In genomic region chr20:62564456-62565245, GRCh38 we compare ENCODE assay signal across 21 cellular contexts.
"Had no signal": no experiment of that assay in that cellular context is flagged by ENCODE, and none has a peak within 500 bp of the region (broad histone marks: within the 10 kb centered on the region; RNA-seq: fewer than 3 reads in every experiment).

No MANE protein-coding gene starts in this region.

- ATAC-seq: left lung; natural killer cell treated with Interleukin-12 subunit alpha and Interleukin-12 subunit beta and Interleukin-15 and Interleukin-18, amount 100 ng/mL, for 72 hours; pancreas; stimulated activated effector memory CD8-positive, alpha-beta T cell treated with anti-CD3 and anti-CD28 coated beads, Interleukin-12 subunit alpha, Interleukin-12 subunit beta, amount 100 ng/mL, for 72 hours had no signal

- H2AFZ ChIP-seq: neural progenitor cell had no signal

- H3K27ac ChIP-seq: dorsolateral prefrontal cortex, left lung, neural progenitor cell, pancreas, tibial artery, upper lobe of left lung, uterus had no signal

- H3K9ac ChIP-seq: neural progenitor cell had no signal

- H3K27ac Mint-ChIP-seq: neural progenitor cell; progenitor cell of endocrine pancreas; stimulated activated effector memory CD8-positive, alpha-beta T cell treated with anti-CD3 and anti-CD28 coated beads, Interleukin-12 subunit alpha, Interleukin-12 subunit beta, amount 100 ng/mL, for 72 hours; stimulated activated naive CD8-positive, alpha-beta T cell treated with anti-CD3 and anti-CD28 coated beads, Interleukin-15, Interleukin-2, amounts not matched to agents 100 ng/mL and 50 ng/mL, for 24 hours had no signal

- H3K36me3 ChIP-seq: left lung, neural progenitor cell, pancreas, tibial artery, upper lobe of left lung, uterus had no signal

- H3K4me3 Mint-ChIP-seq: natural killer cell treated with Interleukin-12 subunit alpha and Interleukin-12 subunit beta and Interleukin-15 and Interleukin-18, amount 100 ng/mL, for 72 hours; neural progenitor cell; stimulated activated effector memory CD8-positive, alpha-beta T cell treated with anti-CD3 and anti-CD28 coated beads, Interleukin-12 subunit alpha, Interleukin-12 subunit beta, amount 100 ng/mL, for 72 hours; stimulated activated naive CD8-positive, alpha-beta T cell treated with anti-CD3 and anti-CD28 coated beads, Interleukin-15, Interleukin-2, amounts not matched to agents 100 ng/mL and 50 ng/mL, for 24 hours had no signal

- H3K9me3 Mint-ChIP-seq: natural killer cell treated with Interleukin-12 subunit alpha and Interleukin-12 subunit beta and Interleukin-15 and Interleukin-18, amount 100 ng/mL, for 72 hours; neural progenitor cell; stimulated activated effector memory CD8-positive, alpha-beta T cell treated with anti-CD3 and anti-CD28 coated beads, Interleukin-12 subunit alpha, Interleukin-12 subunit beta, amount 100 ng/mL, for 72 hours; stimulated activated naive CD8-positive, alpha-beta T cell treated with anti-CD3 and anti-CD28 coated beads, Interleukin-15, Interleukin-2, amounts not matched to agents 100 ng/mL and 50 ng/mL, for 24 hours had no signal

- H3K4me1 ChIP-seq: left lung, pancreas, tibial artery, upper lobe of left lung, uterus had no signal

- H3K27me3 ChIP-seq: neural progenitor cell, tibial artery, uterus had no signal

- H3K9me3 ChIP-seq: left lung, pancreas, tibial artery, upper lobe of left lung, uterus had no signal

- H3K4me3 ChIP-seq: dorsolateral prefrontal cortex, left lung, lung, neural progenitor cell, pancreas, tibial artery, upper lobe of left lung, uterus had no signal

- H3K4me2 ChIP-seq: neural progenitor cell had no signal

- DNase-seq: cortex of kidney; dorsolateral prefrontal cortex; effector CD8-positive, alpha-beta T cell; foreskin melanocyte; islet precursor cell; left lung; mesenchymal stem cell; midbrain; occipital lobe; pancreas; stimulated activated CD4-positive, alpha-beta T cell treated with anti-CD3 and anti-CD28 coated beads, Interleukin-4, amount 100 ng/mL, for 1 hour; stimulated activated CD8-positive, alpha-beta memory T cell treated with anti-CD3 and anti-CD28 coated beads, Interleukin-4, amount 100 ng/mL, for 48 hours; tibial artery; uterus had no signal

- FAIRE-seq: pancreas had no signal
